In genomic region chr9:128218518-128219389, GRCh38 we compare ENCODE assay signal across 8 cellular contexts. TPM values are rescaled to one million over a fixed set of nuclear protein-coding genes. Genes with fewer than 3 reads are reported as not detected.
DNase-seq lines count a peak whose midpoint lies in the region; ATAC-seq, FAIRE-seq and TF ChIP-seq lines count a peak whose summit lies in the region.

No MANE protein-coding gene starts in this region.

- peaks cover 42% of the 10 kb centered on the region for H3K4me1 ChIP-seq in HepG2 (ENCODE audit: insufficient read depth, low read length)

- no peak overlapping the region for H2AFZ ChIP-seq in HepG2 (ENCODE audit: low read length)

- CTCF ChIA-PET in HepG2 (lab: Yijun Ruan, JAX; ENCODE audit: low intra/inter-chr PET ratio, low total read pairs) = no interaction called here

- no peak for TF ChIP-seq CTCF in HepG2 (CRISPR knock-in tag; IDR thresholded peaks at IDR 0.05)

- DNase-seq in NCI-H2029 (lab: John Stamatoyannopoulos, UW) = peak; percentile 93
- peak; percentile 86 to 89 for DNase-seq in activated CD4-positive, alpha-beta T cell treated with anti-CD3 and anti-CD28 coated beads, Interleukin-2, amount 50 U/mL, for 4 hours
- peak; percentile 92 for DNase-seq in dermis blood vessel endothelial cell
- DNase-seq in HepG2 (ENCODE audit: low spot score) = peak; percentile 62
- DNase-seq in stimulated activated CD4-positive, alpha-beta T cell treated with anti-CD3 and anti-CD28 coated beads, Interleukin-4, amount 100 ng/mL, for 1 hour = peak; percentile 91
- no peak for DNase-seq in T1000 (lab: John Stamatoyannopoulos, UW)

- no peak for TF ChIP-seq POLR2A in HepG2 (IDR thresholded peaks at IDR 0.05; ENCODE audit: insufficient read depth in 1 of 2, low read depth in 2 of 2, low read length in 2 of 2)

- no TSS peak for BruUV-seq in HepG2 (replicated peaks; lab: Mats Ljungman, UMichigan)

- no peak overlapping the region for H3K27ac ChIP-seq in HepG2 (ENCODE audit: extremely low read length, insufficient read depth, low read length)

- H3K36me3 ChIP-seq in HepG2 (replicated peaks in 1 of 2; ENCODE audit: control insufficient read depth in 1 of 2, insufficient read depth in 2 of 2, low read length in 2 of 2) = no peaks in the 10 kb centered on the region

- POLR2A ChIA-PET in HepG2 (lab: Yijun Ruan, JAX) = interaction anchor here (0.6 to 1.4 kb wide), 2 partner anchors 12 to 59 kb away, joined by 3 to 5 read pairs; partner anchors contain the start of gene BBLN

- intact Hi-C loops in HepG2 (cut with micrococcal nuclease; ENCODE audit: unreplicated experiment) = no loop called here

- FAIRE-seq in HepG2 (lab: Jason Lieb, UNC) = no peak

- H3K27me3 ChIP-seq in HepG2 (ENCODE audit: control insufficient read depth in 1 of 2, insufficient read depth in 2 of 2, low read length in 2 of 2) = peaks cover 0 to 10% of the 10 kb centered on the region in 2 experiments; a peak in 3 of 5 replicates

- peak overlapping the region; percentile 44; the same call in 1 of the 2 replicates for H3K4me3 ChIP-seq in GM08714 (ENCODE audit: low read length)
- H3K4me3 ChIP-seq in HepG2 (replicated peaks in 1 of 3; ENCODE audit: insufficient read depth in 1 of 3, low read depth in 2 of 3, low read length in 3 of 3) = peak overlapping the region in 1 of 3 experiments; percentile 40; a peak in 2 of 6 replicates

- peak overlapping the region; percentile 54 for H3K4me2 ChIP-seq in HepG2 (ENCODE audit: low read depth, low read length)

- TF ChIP-seq RAD21 in HepG2 (CRISPR knock-in tag; IDR thresholded peaks at IDR 0.05) = no peak

- in situ Hi-C loops in HepG2 (cut with HindIII; ENCODE audit: extremely low pct_ligation_motif_present, low pct_unique_long_range_greater_than_20kb) = no loop called here

- H3K9me3 ChIP-seq in HepG2 (ENCODE audit: low read length) = no peaks in the 10 kb centered on the region

- no peaks in the 10 kb centered on the region for H4K20me1 ChIP-seq in HepG2 (ENCODE audit: insufficient read depth, low read length)

- ATAC-seq in HG02571 (IDR thresholded peaks at IDR 0.05; ENCODE audit: unreplicated experiment) (peak; percentile 83), HepG2 (peak; percentile 75)

- TF ChIP-seq EP300 in HepG2 (IDR thresholded peaks at IDR 0.05; ENCODE audit: low read depth in 2 of 2, low read length in 2 of 2) = no peak
- no peak for TF ChIP-seq EP300 in HepG2 (CRISPR knock-in tag; IDR thresholded peaks at IDR 0.05; ENCODE audit: borderline replicate concordance)

- no peaks in the 10 kb centered on the region for H3K79me2 ChIP-seq in HepG2 (ENCODE audit: insufficient read depth, low read length)

- WGBS in HepG2 (ENCODE audit: low lambda C conversion rate) = 51% methylated on average over 46 of the region's 47 CpGs

- no peak overlapping the region for H3K9ac ChIP-seq in HepG2 (ENCODE audit: insufficient read depth, low read depth, low read length)

RNA-seq across cellular contexts. Expression of gene DNM1, which starts 15.6 kb away (rescaled TPM):
- 0.17 and 0.33 TPM in 2 replicates for total RNA-seq in dermis blood vessel endothelial cell
- total RNA-seq in HepG2 (2016; rRNA removed; fragmentation: Illumina TruSeq; extraction: Trizol) = 0.13 and 0.15 TPM in 2 replicates
- total RNA-seq in HepG2 (2016; cell fraction: cytosol; rRNA removed; fragmentation: Illumina TruSeq; extraction: Trizol; ENCODE audit: low read depth) = 0.10 TPM in 1 of 2 replicates, not detected in the other
- 0.15 TPM in 1 of 2 replicates, not detected in the other for total RNA-seq in HepG2 (2016; cell fraction: insoluble cytoplasmic fraction; rRNA removed; fragmentation: Illumina TruSeq; extraction: Trizol)
- total RNA-seq in HepG2 (2016; cell fraction: membrane; rRNA removed; fragmentation: Illumina TruSeq; extraction: Trizol) = 0.21 TPM in 1 of 2 replicates, not detected in the other
- total RNA-seq in HepG2 (2016; cell fraction: nucleus; rRNA removed; fragmentation: Illumina TruSeq; extraction: Trizol) = 0.22 and 0.38 TPM in 2 replicates
- 0.58 and 0.91 TPM in 2 replicates for polyA plus RNA-seq in HepG2 (2011; rRNA removed)
- polyA plus RNA-seq in HepG2 (2011; cell fraction: cytosol; rRNA removed) = 0.10 and 0.23 TPM in 2 replicates
- polyA plus RNA-seq in HepG2 (2011; cell fraction: nucleus; rRNA removed) = 5.5 and 6.4 TPM in 2 replicates
- 1.1 and 1.8 TPM in 2 replicates for polyA plus RNA-seq in HepG2 (2012)
- polyA plus RNA-seq in HepG2 (2016; cell fraction: cytosol; fragmentation: Illumina TruSeq; extraction: Trizol; ENCODE audit: low read depth) = 0.06 and 2.2 TPM in 2 replicates
- polyA plus RNA-seq in HepG2 (2016; cell fraction: insoluble cytoplasmic fraction; fragmentation: Illumina TruSeq; extraction: Trizol; ENCODE audit: low read depth) = 0.17 and 0.45 TPM in 2 replicates
- polyA plus RNA-seq in HepG2 (2016; cell fraction: membrane; fragmentation: Illumina TruSeq; extraction: Trizol; ENCODE audit: low read depth) = 0.13 TPM in 1 of 2 replicates, not detected in the other
- 0.47 and 1.9 TPM in 2 replicates for polyA plus RNA-seq in HepG2 (2016; cell fraction: nucleus; fragmentation: Illumina TruSeq; extraction: Trizol; ENCODE audit: insufficient read depth, low read depth)
- polyA minus RNA-seq in HepG2 (2011; rRNA and poly(A)+ RNA removed; ENCODE audit: low replicate concordance) = 2.0 and 4.0 TPM in 2 replicates
- 0.69 TPM in 1 of 2 replicates, not detected in the other for polyA minus RNA-seq in HepG2 (2011; cell fraction: cytosol; rRNA and poly(A)+ RNA removed)
- 5.0 and 6.2 TPM in 2 replicates for polyA minus RNA-seq in HepG2 (2011; cell fraction: nucleus; rRNA and poly(A)+ RNA removed)

RNA-seq across cellular contexts. Expression of gene CIZ1, which starts 27.4 kb away (rescaled TPM):
- 16.7 and 37.9 TPM in 2 replicates for total RNA-seq in dermis blood vessel endothelial cell
- total RNA-seq in HepG2 (2016; rRNA removed; fragmentation: Illumina TruSeq; extraction: Trizol) = 25.8 and 30.6 TPM in 2 replicates
- 36.1 and 38.7 TPM in 2 replicates for total RNA-seq in HepG2 (2016; cell fraction: cytosol; rRNA removed; fragmentation: Illumina TruSeq; extraction: Trizol; ENCODE audit: low read depth)
- total RNA-seq in HepG2 (2016; cell fraction: insoluble cytoplasmic fraction; rRNA removed; fragmentation: Illumina TruSeq; extraction: Trizol) = 18.6 and 29.5 TPM in 2 replicates
- 57.5 and 63.8 TPM in 2 replicates for total RNA-seq in HepG2 (2016; cell fraction: membrane; rRNA removed; fragmentation: Illumina TruSeq; extraction: Trizol)
- 29.5 and 33.7 TPM in 2 replicates for total RNA-seq in HepG2 (2016; cell fraction: nucleus; rRNA removed; fragmentation: Illumina TruSeq; extraction: Trizol)
- polyA plus RNA-seq in HepG2 (2011; rRNA removed) = 50.3 and 54.7 TPM in 2 replicates
- 20.5 and 28.3 TPM in 2 replicates for polyA plus RNA-seq in HepG2 (2011; cell fraction: cytosol; rRNA removed)
- 114 and 121 TPM in 2 replicates for polyA plus RNA-seq in HepG2 (2011; cell fraction: nucleus; rRNA removed)
- 52.9 and 73.1 TPM in 2 replicates for polyA plus RNA-seq in HepG2 (2012)
- 70.7 and 77.7 TPM in 2 replicates for polyA plus RNA-seq in HepG2 (2016; cell fraction: cytosol; fragmentation: Illumina TruSeq; extraction: Trizol; ENCODE audit: low read depth)
- polyA plus RNA-seq in HepG2 (2016; cell fraction: insoluble cytoplasmic fraction; fragmentation: Illumina TruSeq; extraction: Trizol; ENCODE audit: low read depth) = 39.9 and 54.4 TPM in 2 replicates
- 97.4 and 105 TPM in 2 replicates for polyA plus RNA-seq in HepG2 (2016; cell fraction: membrane; fragmentation: Illumina TruSeq; extraction: Trizol; ENCODE audit: low read depth)
- polyA plus RNA-seq in HepG2 (2016; cell fraction: nucleus; fragmentation: Illumina TruSeq; extraction: Trizol; ENCODE audit: insufficient read depth, low read depth) = 115 and 119 TPM in 2 replicates
- polyA minus RNA-seq in HepG2 (2011; rRNA and poly(A)+ RNA removed; ENCODE audit: low replicate concordance) = 51.1 and 193 TPM in 2 replicates
- polyA minus RNA-seq in HepG2 (2011; cell fraction: cytosol; rRNA and poly(A)+ RNA removed) = 20.0 and 26.1 TPM in 2 replicates
- 18.0 and 23.8 TPM in 2 replicates for polyA minus RNA-seq in HepG2 (2011; cell fraction: nucleus; rRNA and poly(A)+ RNA removed)

RNA-seq across cellular contexts. Expression of gene GOLGA2, which starts 57.1 kb away (rescaled TPM):
- total RNA-seq in dermis blood vessel endothelial cell (68.6 and 76.2 TPM in 2 replicates), HepG2 (2016; rRNA removed; fragmentation: Illumina TruSeq; extraction: Trizol) (35.4 and 45.8 TPM in 2 replicates)
- 6.4 and 8.4 TPM in 2 replicates for total RNA-seq in HepG2 (2016; cell fraction: cytosol; rRNA removed; fragmentation: Illumina TruSeq; extraction: Trizol; ENCODE audit: low read depth)
- total RNA-seq in HepG2 (2016; cell fraction: insoluble cytoplasmic fraction; rRNA removed; fragmentation: Illumina TruSeq; extraction: Trizol) = 31.1 and 49.9 TPM in 2 replicates
- total RNA-seq in HepG2 (2016; cell fraction: membrane; rRNA removed; fragmentation: Illumina TruSeq; extraction: Trizol) = 10.9 and 13.1 TPM in 2 replicates
- 42.8 and 46.0 TPM in 2 replicates for total RNA-seq in HepG2 (2016; cell fraction: nucleus; rRNA removed; fragmentation: Illumina TruSeq; extraction: Trizol)
- 43.0 and 45.3 TPM in 2 replicates for polyA plus RNA-seq in HepG2 (2011; rRNA removed)
- polyA plus RNA-seq in HepG2 (2011; cell fraction: cytosol; rRNA removed) = 21.2 and 23.8 TPM in 2 replicates
- 61.8 and 75.6 TPM in 2 replicates for polyA plus RNA-seq in HepG2 (2011; cell fraction: nucleus; rRNA removed)
- polyA plus RNA-seq in HepG2 (2012) = 38.1 and 47.2 TPM in 2 replicates
- polyA plus RNA-seq in HepG2 (2016; cell fraction: cytosol; fragmentation: Illumina TruSeq; extraction: Trizol; ENCODE audit: low read depth) = 2.0 and 2.7 TPM in 2 replicates
- 30.5 and 39.7 TPM in 2 replicates for polyA plus RNA-seq in HepG2 (2016; cell fraction: insoluble cytoplasmic fraction; fragmentation: Illumina TruSeq; extraction: Trizol; ENCODE audit: low read depth)
- 4.6 and 5.4 TPM in 2 replicates for polyA plus RNA-seq in HepG2 (2016; cell fraction: membrane; fragmentation: Illumina TruSeq; extraction: Trizol; ENCODE audit: low read depth)
- 113 and 115 TPM in 2 replicates for polyA plus RNA-seq in HepG2 (2016; cell fraction: nucleus; fragmentation: Illumina TruSeq; extraction: Trizol; ENCODE audit: insufficient read depth, low read depth)
- 35.4 and 37.7 TPM in 2 replicates for polyA minus RNA-seq in HepG2 (2011; rRNA and poly(A)+ RNA removed; ENCODE audit: low replicate concordance)
- 20.2 and 23.6 TPM in 2 replicates for polyA minus RNA-seq in HepG2 (2011; cell fraction: cytosol; rRNA and poly(A)+ RNA removed)
- polyA minus RNA-seq in HepG2 (2011; cell fraction: nucleus; rRNA and poly(A)+ RNA removed) = 62.4 and 64.2 TPM in 2 replicates

RNA-seq across cellular contexts. Expression of gene SWI5, which starts 57.3 kb away (rescaled TPM):
- total RNA-seq in dermis blood vessel endothelial cell (26.9 and 29.1 TPM in 2 replicates), HepG2 (2016; rRNA removed; fragmentation: Illumina TruSeq; extraction: Trizol) (39.2 and 46.5 TPM in 2 replicates)
- 10.4 and 11.6 TPM in 2 replicates for total RNA-seq in HepG2 (2016; cell fraction: cytosol; rRNA removed; fragmentation: Illumina TruSeq; extraction: Trizol; ENCODE audit: low read depth)
- 42.5 and 47.8 TPM in 2 replicates for total RNA-seq in HepG2 (2016; cell fraction: insoluble cytoplasmic fraction; rRNA removed; fragmentation: Illumina TruSeq; extraction: Trizol)
- total RNA-seq in HepG2 (2016; cell fraction: membrane; rRNA removed; fragmentation: Illumina TruSeq; extraction: Trizol) = 25.1 and 25.9 TPM in 2 replicates
- total RNA-seq in HepG2 (2016; cell fraction: nucleus; rRNA removed; fragmentation: Illumina TruSeq; extraction: Trizol) = 15.1 and 18.1 TPM in 2 replicates
- 41.0 and 48.7 TPM in 2 replicates for polyA plus RNA-seq in HepG2 (2011; rRNA removed)
- 45.9 and 57.9 TPM in 2 replicates for polyA plus RNA-seq in HepG2 (2011; cell fraction: cytosol; rRNA removed)
- 18.6 and 19.1 TPM in 2 replicates for polyA plus RNA-seq in HepG2 (2011; cell fraction: nucleus; rRNA removed)
- polyA plus RNA-seq in HepG2 (2012) = 22.3 and 22.7 TPM in 2 replicates
- polyA plus RNA-seq in HepG2 (2016; cell fraction: cytosol; fragmentation: Illumina TruSeq; extraction: Trizol; ENCODE audit: low read depth) = 16.0 and 21.0 TPM in 2 replicates
- polyA plus RNA-seq in HepG2 (2016; cell fraction: insoluble cytoplasmic fraction; fragmentation: Illumina TruSeq; extraction: Trizol; ENCODE audit: low read depth) = 58.7 and 61.9 TPM in 2 replicates
- 28.9 and 29.7 TPM in 2 replicates for polyA plus RNA-seq in HepG2 (2016; cell fraction: membrane; fragmentation: Illumina TruSeq; extraction: Trizol; ENCODE audit: low read depth)
- 30.7 and 35.4 TPM in 2 replicates for polyA plus RNA-seq in HepG2 (2016; cell fraction: nucleus; fragmentation: Illumina TruSeq; extraction: Trizol; ENCODE audit: insufficient read depth, low read depth)
- 15.4 and 63.7 TPM in 2 replicates for polyA minus RNA-seq in HepG2 (2011; rRNA and poly(A)+ RNA removed; ENCODE audit: low replicate concordance)
- 4.9 and 5.7 TPM in 2 replicates for polyA minus RNA-seq in HepG2 (2011; cell fraction: cytosol; rRNA and poly(A)+ RNA removed)
- 6.8 and 9.6 TPM in 2 replicates for polyA minus RNA-seq in HepG2 (2011; cell fraction: nucleus; rRNA and poly(A)+ RNA removed)

RNA-seq across cellular contexts. Expression of gene BBLN, which starts 58.7 kb away (rescaled TPM):
- total RNA-seq in dermis blood vessel endothelial cell = 47.4 and 77.1 TPM in 2 replicates
- total RNA-seq in HepG2 (2016; rRNA removed; fragmentation: Illumina TruSeq; extraction: Trizol) = 22.2 and 33.1 TPM in 2 replicates
- total RNA-seq in HepG2 (2016; cell fraction: cytosol; rRNA removed; fragmentation: Illumina TruSeq; extraction: Trizol; ENCODE audit: low read depth) = 146 and 177 TPM in 2 replicates
- total RNA-seq in HepG2 (2016; cell fraction: insoluble cytoplasmic fraction; rRNA removed; fragmentation: Illumina TruSeq; extraction: Trizol) = 17.4 and 30.2 TPM in 2 replicates
- 86.9 and 114 TPM in 2 replicates for total RNA-seq in HepG2 (2016; cell fraction: membrane; rRNA removed; fragmentation: Illumina TruSeq; extraction: Trizol)
- total RNA-seq in HepG2 (2016; cell fraction: nucleus; rRNA removed; fragmentation: Illumina TruSeq; extraction: Trizol) = 11.7 and 11.9 TPM in 2 replicates
- polyA plus RNA-seq in HepG2 (2011; rRNA removed) = 27.6 and 29.5 TPM in 2 replicates
- polyA plus RNA-seq in HepG2 (2011; cell fraction: cytosol; rRNA removed) = 25.8 and 50.8 TPM in 2 replicates
- polyA plus RNA-seq in HepG2 (2011; cell fraction: nucleus; rRNA removed) = 19.2 and 22.8 TPM in 2 replicates
- 13.4 and 25.7 TPM in 2 replicates for polyA plus RNA-seq in HepG2 (2012)
- polyA plus RNA-seq in HepG2 (2016; cell fraction: cytosol; fragmentation: Illumina TruSeq; extraction: Trizol; ENCODE audit: low read depth) = 235 and 253 TPM in 2 replicates
- 19.0 and 25.9 TPM in 2 replicates for polyA plus RNA-seq in HepG2 (2016; cell fraction: insoluble cytoplasmic fraction; fragmentation: Illumina TruSeq; extraction: Trizol; ENCODE audit: low read depth)
- polyA plus RNA-seq in HepG2 (2016; cell fraction: membrane; fragmentation: Illumina TruSeq; extraction: Trizol; ENCODE audit: low read depth) = 124 and 129 TPM in 2 replicates
- polyA plus RNA-seq in HepG2 (2016; cell fraction: nucleus; fragmentation: Illumina TruSeq; extraction: Trizol; ENCODE audit: insufficient read depth, low read depth) = 21.4 TPM in 2 replicates
- polyA minus RNA-seq in HepG2 (2011; rRNA and poly(A)+ RNA removed; ENCODE audit: low replicate concordance) = 17.1 and 32.9 TPM in 2 replicates
- 13.6 and 21.6 TPM in 2 replicates for polyA minus RNA-seq in HepG2 (2011; cell fraction: cytosol; rRNA and poly(A)+ RNA removed)
- polyA minus RNA-seq in HepG2 (2011; cell fraction: nucleus; rRNA and poly(A)+ RNA removed) = 4.8 and 7.1 TPM in 2 replicates
